ENCODE assay signal across 17 cellular contexts in genomic region chr6:110041830-110042229, GRCh38.
DNase-seq lines count a peak whose midpoint lies in the region; ATAC-seq and TF ChIP-seq lines count a peak whose summit lies in the region.
"Had no signal": no experiment of that assay in that cellular context is flagged by ENCODE, and none has a peak within 500 bp of the region (broad histone marks: within the 10 kb centered on the region; RNA-seq: fewer than 3 reads in every experiment).

No MANE protein-coding gene starts in this region.

- H3K9me3 ChIP-seq in T-helper 17 cell (ENCODE audit: control insufficient read depth, low read length, poor library complexity, severe bottlenecking) (no peaks in the 10 kb centered on the region), esophagus muscularis mucosa (no peaks in the 10 kb centered on the region), prostate gland (no peaks in the 10 kb centered on the region), GM23248 (ENCODE audit: low read depth) (no peaks in the 10 kb centered on the region)
- H3K9me3 ChIP-seq: HAP-1 had no signal

- H3K27me3 ChIP-seq in esophagus muscularis mucosa: no peaks in the 10 kb centered on the region
- H3K27me3 ChIP-seq in prostate gland (replicated peaks; ENCODE audit: insufficient read depth): no peaks in the 10 kb centered on the region
- no peaks in the 10 kb centered on the region for H3K27me3 ChIP-seq in GM23248 (replicated peaks; ENCODE audit: insufficient read depth)

- no peak overlapping the region for H3K9ac ChIP-seq in GM23248

- no peaks in the 10 kb centered on the region for H3K9me2 ChIP-seq in GM23248 (ENCODE audit: insufficient read depth)

- no peaks in the 10 kb centered on the region for H3K36me3 Mint-ChIP-seq in activated CD4-positive, alpha-beta T cell treated with anti-CD3 and anti-CD28 coated beads, Interleukin-2, amount 10 ng/mL, durations not matched to agents 24 days and 14 days (ENCODE audit: low read depth)
- no peaks in the 10 kb centered on the region for H3K36me3 Mint-ChIP-seq in T-helper 17 cell (ENCODE audit: low read depth)
- H3K36me3 Mint-ChIP-seq: CD4-positive, CD25-positive, alpha-beta regulatory T cell; CD8-positive, alpha-beta memory T cell had no signal

- in situ Hi-C loops in GM23248 (cut with MboI): no loop called here

- no peak overlapping the region for H3K27ac Mint-ChIP-seq in activated CD4-positive, alpha-beta T cell treated with anti-CD3 and anti-CD28 coated beads, Interleukin-2, amount 10 ng/mL, durations not matched to agents 24 days and 14 days
- H3K27ac Mint-ChIP-seq in T-helper 17 cell: peak overlapping the region; percentile 27
- H3K27ac Mint-ChIP-seq: CD4-positive, CD25-positive, alpha-beta regulatory T cell; CD8-positive, alpha-beta memory T cell had no signal

- peak; percentile 43 for DNase-seq in activated CD4-positive, alpha-beta T cell treated with anti-CD3 and anti-CD28 coated beads, Interleukin-2, amount 10 ng/mL, durations not matched to agents 24 days and 14 days
- no peak for DNase-seq in activated CD4-positive, alpha-beta T cell treated with anti-CD3 and anti-CD28 coated beads, Interleukin-2, amount 50 U/mL, for 48 hours
- DNase-seq in T-helper 17 cell (no peak), esophagus muscularis mucosa (ENCODE audit: extremely low spot score) (peak; percentile 55), prostate gland (ENCODE audit: low spot score) (peak; percentile 1), GM23248 (no peak)
- DNase-seq: C1 segment of cervical spinal cord; CD4-positive, CD25-positive, alpha-beta regulatory T cell; CD8-positive, alpha-beta memory T cell; COR-L47; DMS53; GDM1 had no signal

- no peaks in the 10 kb centered on the region for H3K79me2 ChIP-seq in GM23248 (ENCODE audit: insufficient read depth)

- H3F3A ChIP-seq in GM23248 (ENCODE audit: insufficient read depth): no peaks in the 10 kb centered on the region

- H3K27ac ChIP-seq in esophagus muscularis mucosa (replicated peaks in 1 of 4) (no peak overlapping the region), prostate gland (no peak overlapping the region), GM23248 (no peak overlapping the region)
- H3K27ac ChIP-seq: 22Rv1, A549 had no signal

- H3K36me3 ChIP-seq in esophagus muscularis mucosa (no peaks in the 10 kb centered on the region), prostate gland (no peaks in the 10 kb centered on the region), GM23248 (ENCODE audit: low read depth) (no peaks in the 10 kb centered on the region)
- H3K36me3 ChIP-seq: HAP-1 had no signal

- TF ChIP-seq EP300 in esophagus muscularis mucosa (IDR thresholded peaks at IDR 0.05): no peak

- peaks cover 3% of the 10 kb centered on the region for H3K27me3 Mint-ChIP-seq in activated CD4-positive, alpha-beta T cell treated with anti-CD3 and anti-CD28 coated beads, Interleukin-2, amount 10 ng/mL, durations not matched to agents 24 days and 14 days
- H3K27me3 Mint-ChIP-seq in T-helper 17 cell: peaks cover 5% of the 10 kb centered on the region

- H3K9me3 Mint-ChIP-seq in activated CD4-positive, alpha-beta T cell treated with anti-CD3 and anti-CD28 coated beads, Interleukin-2, amount 10 ng/mL, durations not matched to agents 24 days and 14 days: no peaks in the 10 kb centered on the region
- H3K9me3 Mint-ChIP-seq: CD8-positive, alpha-beta memory T cell had no signal

- ATAC-seq in T-helper 17 cell (no peak), GM19324 (IDR thresholded peaks at IDR 0.05; ENCODE audit: low FRiP score, unreplicated experiment) (no peak), GM21515 (IDR thresholded peaks at IDR 0.05; ENCODE audit: unreplicated experiment) (no peak)
- ATAC-seq: A549 had no signal

- no peak overlapping the region for H3K4me2 ChIP-seq in GM23248 (ENCODE audit: unreplicated experiment)
- H3K4me2 ChIP-seq: A549 had no signal

- peaks cover 14% of the 10 kb centered on the region for H3K4me1 Mint-ChIP-seq in activated CD4-positive, alpha-beta T cell treated with anti-CD3 and anti-CD28 coated beads, Interleukin-2, amount 10 ng/mL, durations not matched to agents 24 days and 14 days
- H3K4me1 Mint-ChIP-seq in T-helper 17 cell: peaks cover 13% of the 10 kb centered on the region

- TF ChIP-seq POLR2A in esophagus muscularis mucosa (IDR thresholded peaks at IDR 0.05; ENCODE audit: low read depth): no peak
- no peak for TF ChIP-seq POLR2A in prostate gland (IDR thresholded peaks at IDR 0.05)

- 87% methylated on average over 5 of the region's 5 CpGs for WGBS in esophagus muscularis mucosa
- 84% methylated on average over 5 of the region's 5 CpGs for WGBS in prostate gland
- WGBS in GM23248 (ENCODE audit: low coverage in 1 of 2, low lambda C conversion rate in 2 of 2, missing lambda C conversion rate in 2 of 2), 2 experiments: 77 to 78% methylated on average over 5 of the region's 5 CpGs

- H3K4me1 ChIP-seq in esophagus muscularis mucosa (peaks cover 0 to 11% (median 6%) of the 10 kb centered on the region in 4 donors), prostate gland (replicated peaks) (no peaks in the 10 kb centered on the region), GM23248 (ENCODE audit: insufficient read depth) (no peaks in the 10 kb centered on the region)
- H3K4me1 ChIP-seq: A549, HAP-1 had no signal

- TF ChIP-seq CTCF in esophagus muscularis mucosa (IDR thresholded peaks at IDR 0.05) (no peak), prostate gland (IDR thresholded peaks at IDR 0.05) (no peak)

- intact Hi-C loops in activated CD4-positive, alpha-beta T cell treated with anti-CD3 and anti-CD28 coated beads, Interleukin-2, amount 10 ng/mL, durations not matched to agents 24 days and 14 days (cut with micrococcal nuclease): no loop called here
- intact Hi-C loops in esophagus muscularis mucosa (cut with DNase I) (loop anchor here (5.0 to 10.0 kb wide), 2 partner anchors 353 to 510 kb away; no protein-coding TSS in a partner anchor), prostate gland (cut with DNase I) (no loop called here)

- no peaks in the 10 kb centered on the region for H4K20me1 ChIP-seq in GM23248 (ENCODE audit: insufficient read depth)

- no peak overlapping the region for H3K4me3 Mint-ChIP-seq in activated CD4-positive, alpha-beta T cell treated with anti-CD3 and anti-CD28 coated beads, Interleukin-2, amount 10 ng/mL, durations not matched to agents 24 days and 14 days
- no peak overlapping the region for H3K4me3 Mint-ChIP-seq in T-helper 17 cell
- H3K4me3 Mint-ChIP-seq: CD8-positive, alpha-beta memory T cell had no signal

- H2AFZ ChIP-seq in GM23248: no peak overlapping the region

- H3K4me3 ChIP-seq in esophagus muscularis mucosa: no peak overlapping the region
- no peak overlapping the region for H3K4me3 ChIP-seq in prostate gland
- H3K4me3 ChIP-seq in GM23248: no peak overlapping the region
- H3K4me3 ChIP-seq: A549, HAP-1 had no signal

Comparison
In these comparisons a context has a peak if more than half of its experiments do, and no peak if none do; other contexts are left out.
1. DNase-seq: peak in activated CD4-positive, alpha-beta T cell treated with anti-CD3 and anti-CD28 coated beads, Interleukin-2, amount 10 ng/mL, durations not matched to agents 24 days and 14 days (single experiment), esophagus muscularis mucosa (single experiment) and prostate gland (single experiment); none in activated CD4-positive, alpha-beta T cell treated with anti-CD3 and anti-CD28 coated beads, Interleukin-2, amount 50 U/mL, for 48 hours (0 of 2), T-helper 17 cell (0 of 3) and GM23248 (single experiment).